In the genomic region with DNA sequence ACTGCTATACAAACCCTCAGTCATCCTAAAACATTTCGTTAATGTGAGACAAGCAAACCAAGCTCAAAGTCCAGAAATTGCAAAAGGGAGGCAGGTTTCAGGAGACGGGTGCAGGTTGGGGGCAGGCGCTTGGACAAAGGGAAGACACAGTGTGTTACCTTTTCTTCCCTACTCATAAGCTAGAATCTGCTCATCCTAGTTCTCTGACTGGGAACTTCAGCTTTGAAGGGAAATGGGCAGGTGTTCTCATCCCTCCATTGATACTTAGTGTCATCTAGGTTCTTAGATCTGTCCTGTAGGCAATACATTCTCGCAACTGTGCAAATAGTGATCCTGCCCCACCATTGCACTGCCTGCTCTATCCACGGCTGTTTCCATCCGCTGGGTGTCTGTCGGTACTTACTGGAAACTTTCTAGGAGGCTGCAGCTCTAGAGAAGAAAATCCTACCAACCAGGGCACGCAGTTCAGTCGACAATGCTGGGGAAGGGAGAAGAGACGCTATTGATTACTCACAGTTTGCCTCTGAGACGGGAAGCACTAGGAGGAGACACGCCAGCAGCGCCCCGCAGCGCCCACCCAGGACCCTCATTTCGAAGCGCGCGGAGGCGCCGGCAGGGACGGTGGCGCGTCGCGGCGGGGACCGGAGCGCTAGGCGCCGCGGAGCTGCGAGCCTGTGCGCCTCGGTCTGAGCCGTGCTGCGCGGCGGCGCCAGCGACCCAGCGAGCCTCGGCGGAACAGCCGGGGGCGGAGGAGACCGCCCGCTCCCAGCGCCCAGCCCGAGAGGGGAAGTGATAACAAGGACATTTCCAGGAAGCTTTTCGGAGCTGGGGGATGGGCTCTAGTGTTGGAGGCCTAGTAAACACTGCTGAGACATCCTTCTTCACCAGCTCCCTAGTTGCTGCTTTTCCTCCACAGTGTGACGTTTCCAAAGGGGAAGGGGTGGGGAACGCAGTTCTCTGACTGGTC, we compare ENCODE assay signal across 1 cellular context.
TF ChIP-seq lines count a peak whose summit lies in the region.

PROS1 (minus strand) TSS at position 737 of the 967 bp plus-strand sequence; CDS start at position 590, 147 bp downstream.

TF ChIP-seq in HepG2, 621 proteins besides CTCF, POLR2A, EP300 and RAD21 (continued from another document and continues in another):
- TF ChIP-seq GZF1 (CRISPR knock-in tag; IDR thresholded peaks at IDR 0.05) (peak; percentile 24; the same call in 1 of the 2 replicates), HOXD1 (CRISPR knock-in tag; IDR thresholded peaks at IDR 0.05) (no peak), ZNF816 (CRISPR knock-in tag; IDR thresholded peaks at IDR 0.05; ENCODE audit: borderline replicate concordance) (peak; percentile 46; the same call in 1 of the 2 replicates), GABPB1 (CRISPR knock-in tag; IDR thresholded peaks at IDR 0.05) (peak; percentile 72), SP2 (CRISPR knock-in tag; IDR thresholded peaks at IDR 0.05) (no peak), EEA1 (CRISPR knock-in tag; IDR thresholded peaks at IDR 0.05; ENCODE audit: borderline replicate concordance) (no peak), ZNF441 (CRISPR knock-in tag; IDR thresholded peaks at IDR 0.05; ENCODE audit: borderline replicate concordance) (peak; percentile 56; the same call in 1 of the 2 replicates), MYC (CRISPR knock-in tag; IDR thresholded peaks at IDR 0.05; ENCODE audit: borderline replicate concordance) (peak; percentile 14; the same call in 1 of the 2 replicates), ZNF17 (CRISPR knock-in tag; IDR thresholded peaks at IDR 0.05) (no peak), SKIL (CRISPR knock-in tag; IDR thresholded peaks at IDR 0.05; ENCODE audit: borderline replicate concordance) (peak; percentile 25; the same call in 1 of the 2 replicates), KLF12 (CRISPR knock-in tag; IDR thresholded peaks at IDR 0.05; ENCODE audit: borderline replicate concordance) (peak; percentile 53; the same call in 1 of the 2 replicates), ATF7-NPFF (CRISPR knock-in tag; IDR thresholded peaks at IDR 0.05; ENCODE audit: low read depth) (peak; percentile 51; the same call in 1 of the 2 replicates), IKZF1 (IDR thresholded peaks at IDR 0.05) (no peak), CREM (IDR thresholded peaks at IDR 0.05) (peak; percentile 44; the same call in 1 of the 2 replicates), CREM (CRISPR knock-in tag; IDR thresholded peaks at IDR 0.05) (no peak), ZNF878 (CRISPR knock-in tag; IDR thresholded peaks at IDR 0.05) (no peak), ZNF331 (CRISPR knock-in tag; IDR thresholded peaks at IDR 0.05) (peak; percentile 58; the same call in 1 of the 2 replicates), ZNF510 (CRISPR knock-in tag; IDR thresholded peaks at IDR 0.05; ENCODE audit: low read depth) (no peak), MAZ (IDR thresholded peaks at IDR 0.05; ENCODE audit: borderline replicate concordance, low read depth, low read length) (peak; percentile 18; the same call in 1 of the 2 replicates), MAZ (CRISPR knock-in tag; IDR thresholded peaks at IDR 0.05; ENCODE audit: low read depth) (peak; percentile 72), BCL3 (CRISPR knock-in tag; IDR thresholded peaks at IDR 0.05) (peak; percentile 84; the same call in 1 of the 2 replicates), ZNF431 (CRISPR knock-in tag; IDR thresholded peaks at IDR 0.05; ENCODE audit: borderline replicate concordance, low read depth) (0 out of 2 replicates have a peak, but pooled peaks have one; percentile 35), THAP7 (CRISPR knock-in tag; IDR thresholded peaks at IDR 0.05) (no peak), MZF1 (CRISPR knock-in tag; IDR thresholded peaks at IDR 0.05; ENCODE audit: borderline replicate concordance) (no peak), SKI (IDR thresholded peaks at IDR 0.05; ENCODE audit: partially characterized antibody) (peak; percentile 71), ZBTB38 (CRISPR knock-in tag; IDR thresholded peaks at IDR 0.05) (peak; percentile 72), KDM2A (CRISPR knock-in tag; IDR thresholded peaks at IDR 0.05; ENCODE audit: borderline replicate concordance, low read depth) (peak; percentile 47; the same call in 1 of the 2 replicates), ZBTB20 (CRISPR knock-in tag; IDR thresholded peaks at IDR 0.05; ENCODE audit: borderline replicate concordance, low read depth) (peak; percentile 66; the same call in 1 of the 2 replicates), KDM6A (CRISPR knock-in tag; IDR thresholded peaks at IDR 0.05; ENCODE audit: low read depth) (0 out of 2 replicates have a peak, but pooled peaks have one; percentile 38), ZNF776 (CRISPR knock-in tag; IDR thresholded peaks at IDR 0.05) (no peak), FOXC1 (CRISPR knock-in tag; IDR thresholded peaks at IDR 0.05; ENCODE audit: borderline replicate concordance) (peak; percentile 93), CHD2 (IDR thresholded peaks at IDR 0.05; ENCODE audit: low read depth, low read length) (0 out of 2 replicates have a peak, but pooled peaks have one; percentile 15), ZNF275 (CRISPR knock-in tag; IDR thresholded peaks at IDR 0.05; ENCODE audit: borderline replicate concordance) (no peak), DMAP1 (CRISPR knock-in tag; IDR thresholded peaks at IDR 0.05) (peak; percentile 56; the same call in 1 of the 2 replicates), ATM (IDR thresholded peaks at IDR 0.05; ENCODE audit: borderline replicate concordance) (no peak), KMT2A (CRISPR knock-in tag; IDR thresholded peaks at IDR 0.05) (peak; percentile 43; the same call in 1 of the 2 replicates), ASH2L (IDR thresholded peaks at IDR 0.05; ENCODE audit: insufficient read length, low read depth, low read length) (peak; percentile 91), ZMYM4 (CRISPR knock-in tag; IDR thresholded peaks at IDR 0.05) (peak; percentile 88), ZNF766 (CRISPR knock-in tag; IDR thresholded peaks at IDR 0.05; ENCODE audit: borderline replicate concordance) (no peak), CEBPB (IDR thresholded peaks at IDR 0.05; ENCODE audit: borderline replicate concordance, low read depth, low read length) (peak; percentile 52; the same call in 1 of the 2 replicates)
- TF ChIP-seq, protein P1, sequence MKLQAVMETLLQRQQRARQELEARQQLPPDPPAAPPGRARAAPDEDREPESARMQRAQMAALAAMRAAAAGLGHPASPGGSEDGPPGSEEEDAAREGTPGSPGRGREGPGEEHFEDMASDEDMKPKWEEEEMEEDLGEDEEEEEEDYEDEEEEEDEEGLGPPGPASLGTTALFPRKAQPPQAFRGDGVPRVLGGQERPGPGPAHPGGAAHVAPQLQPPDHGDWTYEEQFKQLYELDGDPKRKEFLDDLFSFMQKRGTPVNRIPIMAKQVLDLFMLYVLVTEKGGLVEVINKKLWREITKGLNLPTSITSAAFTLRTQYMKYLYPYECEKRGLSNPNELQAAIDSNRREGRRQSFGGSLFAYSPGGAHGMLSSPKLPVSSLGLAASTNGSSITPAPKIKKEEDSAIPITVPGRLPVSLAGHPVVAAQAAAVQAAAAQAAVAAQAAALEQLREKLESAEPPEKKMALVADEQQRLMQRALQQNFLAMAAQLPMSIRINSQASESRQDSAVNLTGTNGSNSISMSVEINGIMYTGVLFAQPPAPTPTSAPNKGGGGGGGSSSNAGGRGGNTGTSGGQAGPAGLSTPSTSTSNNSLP (IDR thresholded peaks at IDR 0.05; ENCODE audit: low read depth, low read length) = no peak
- TF ChIP-seq, protein P2, sequence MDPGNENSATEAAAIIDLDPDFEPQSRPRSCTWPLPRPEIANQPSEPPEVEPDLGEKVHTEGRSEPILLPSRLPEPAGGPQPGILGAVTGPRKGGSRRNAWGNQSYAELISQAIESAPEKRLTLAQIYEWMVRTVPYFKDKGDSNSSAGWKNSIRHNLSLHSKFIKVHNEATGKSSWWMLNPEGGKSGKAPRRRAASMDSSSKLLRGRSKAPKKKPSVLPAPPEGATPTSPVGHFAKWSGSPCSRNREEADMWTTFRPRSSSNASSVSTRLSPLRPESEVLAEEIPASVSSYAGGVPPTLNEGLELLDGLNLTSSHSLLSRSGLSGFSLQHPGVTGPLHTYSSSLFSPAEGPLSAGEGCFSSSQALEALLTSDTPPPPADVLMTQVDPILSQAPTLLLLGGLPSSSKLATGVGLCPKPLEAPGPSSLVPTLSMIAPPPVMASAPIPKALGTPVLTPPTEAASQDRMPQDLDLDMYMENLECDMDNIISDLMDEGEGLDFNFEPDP (CRISPR knock-in tag; conservative IDR thresholded peaks at IDR 0.05) = 0 out of 2 replicates have a peak, but pooled peaks have one; percentile 77
- TF ChIP-seq, protein P3, sequence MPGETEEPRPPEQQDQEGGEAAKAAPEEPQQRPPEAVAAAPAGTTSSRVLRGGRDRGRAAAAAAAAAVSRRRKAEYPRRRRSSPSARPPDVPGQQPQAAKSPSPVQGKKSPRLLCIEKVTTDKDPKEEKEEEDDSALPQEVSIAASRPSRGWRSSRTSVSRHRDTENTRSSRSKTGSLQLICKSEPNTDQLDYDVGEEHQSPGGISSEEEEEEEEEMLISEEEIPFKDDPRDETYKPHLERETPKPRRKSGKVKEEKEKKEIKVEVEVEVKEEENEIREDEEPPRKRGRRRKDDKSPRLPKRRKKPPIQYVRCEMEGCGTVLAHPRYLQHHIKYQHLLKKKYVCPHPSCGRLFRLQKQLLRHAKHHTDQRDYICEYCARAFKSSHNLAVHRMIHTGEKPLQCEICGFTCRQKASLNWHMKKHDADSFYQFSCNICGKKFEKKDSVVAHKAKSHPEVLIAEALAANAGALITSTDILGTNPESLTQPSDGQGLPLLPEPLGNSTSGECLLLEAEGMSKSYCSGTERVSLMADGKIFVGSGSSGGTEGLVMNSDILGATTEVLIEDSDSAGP (CRISPR knock-in tag; IDR thresholded peaks at IDR 0.05; ENCODE audit: borderline replicate concordance) = peak; percentile 78
